Comparison of ENCODE assay signal across 27 cellular contexts in genomic region chr12:19148860-19149259, GRCh38. TPM values are rescaled to one million over a fixed set of nuclear protein-coding genes. Genes with fewer than 3 reads are reported as not detected.
DNase-seq lines count a peak whose midpoint lies in the region; ATAC-seq, FAIRE-seq and TF ChIP-seq lines count a peak whose summit lies in the region.
"Had no signal": no experiment of that assay in that cellular context is flagged by ENCODE, and none has a peak within 500 bp of the region (broad histone marks: within the 10 kb centered on the region; RNA-seq: fewer than 3 reads in every experiment).

No MANE protein-coding gene starts in this region.

- H3K27me3 ChIP-seq in heart right ventricle, result no peaks in the 10 kb centered on the region
- H3K27me3 ChIP-seq in small intestine (ENCODE audit: control insufficient read depth in 2 of 2, insufficient read depth in 2 of 2, low read length in 2 of 2), result no peaks in the 10 kb centered on the region
- H3K27me3 ChIP-seq: upper lobe of right lung had no signal

- peaks cover 0 to 18% (median 0%) of the 10 kb centered on the region in 9 donors for H3K36me3 ChIP-seq in heart right ventricle
- H3K36me3 ChIP-seq in small intestine (ENCODE audit: control insufficient read depth in 2 of 2, insufficient read depth in 2 of 2, low read length in 2 of 2), result peaks cover 0 to 3% of the 10 kb centered on the region in 2 donors
- H3K36me3 ChIP-seq: upper lobe of right lung had no signal

- no peaks in the 10 kb centered on the region for H3K9me3 ChIP-seq in heart right ventricle
- no peaks in the 10 kb centered on the region for H3K9me3 ChIP-seq in small intestine (ENCODE audit: control insufficient read depth, low read depth)
- H3K9me3 ChIP-seq: upper lobe of right lung had no signal

- ATAC-seq in heart right ventricle (no peak), left ventricle myocardium superior (no peak), GM19438 (IDR thresholded peaks at IDR 0.05; ENCODE audit: low read depth, unreplicated experiment) (peak; percentile 54), HG03159 (IDR thresholded peaks at IDR 0.05; ENCODE audit: unreplicated experiment) (peak; percentile 77)
- ATAC-seq: activated CD8-positive, alpha-beta T cell treated with anti-CD3 and anti-CD28 coated beads, Interleukin-2, amount 10 ng/mL, durations not matched to agents 7 days and 5 days; CD8-positive, alpha-beta T cell; Panc1; stimulated activated naive B cell treated with anti-CD40 and anti-IgM and Interleukin-4, amounts not matched to agents 10 μg/mL and 1 μg/mL and 100 μg/mL, for 72 hours; upper lobe of right lung had no signal

- no peak for DNase-seq in heart right ventricle
- DNase-seq in left ventricle myocardium superior, result no peak
- no peak for DNase-seq in NCI-H128 (lab: John Stamatoyannopoulos, UW; ENCODE audit: unreplicated experiment)
- DNase-seq in small intestine, result no peak
- DNase-seq in NCI-H146 (lab: John Stamatoyannopoulos, UW), result no peak
- DNase-seq in KG1 (lab: John Stamatoyannopoulos, UW), result no peak
- DNase-seq: activated CD4-positive, CD25-positive, alpha-beta regulatory T cell treated with anti-CD3 and anti-CD28 coated beads, Interleukin-2, amount 50 U/mL, for 72 hours; activated CD8-positive, alpha-beta T cell treated with anti-CD3 and anti-CD28 coated beads, Interleukin-2, amount 10 ng/mL, durations not matched to agents 7 days and 5 days; activated naive CD4-positive, alpha-beta T cell treated with anti-CD3 and anti-CD28 coated beads for 36 hours; CD8-positive, alpha-beta T cell; central memory CD4-positive, alpha-beta T cell; cortex of kidney; effector memory CD4-positive, alpha-beta T cell; NCI-H1417; NCI-H2029 treated with DMSO at 0.1 percent for 48 hours; NCI-H526; SIG-M5; stimulated activated naive B cell treated with anti-CD40 and anti-IgM and Interleukin-4, amounts not matched to agents 10 μg/mL and 1 μg/mL and 100 μg/mL, for 72 hours; substantia nigra; upper lobe of right lung had no signal

- intact Hi-C loops in heart right ventricle (cut with DNase I) (no loop called here), left ventricle myocardium superior (cut with micrococcal nuclease) (no loop called here)

- H3K4me1 ChIP-seq in heart right ventricle, result peaks cover 0 to 54% (median 17%) of the 10 kb centered on the region in 9 donors
- H3K4me1 ChIP-seq in small intestine (ENCODE audit: control insufficient read depth in 2 of 2, insufficient read depth in 1 of 2, low read depth in 1 of 2, low read length in 1 of 2), result no peaks in the 10 kb centered on the region
- H3K4me1 ChIP-seq: upper lobe of right lung had no signal

- FAIRE-seq in small intestine (lab: Jason Lieb, UNC), result no peak
- FAIRE-seq: A204.1, H54, HTR-8/SVneo had no signal

- H3K4me3 ChIP-seq in heart right ventricle (no peak overlapping the region), small intestine (ENCODE audit: low read depth in 1 of 2, low read length in 2 of 2) (no peak overlapping the region)
- H3K4me3 ChIP-seq: upper lobe of right lung had no signal

- no peak for TF ChIP-seq CTCF in heart right ventricle (IDR thresholded peaks at IDR 0.05)

- H3K27ac ChIP-seq in heart right ventricle (peak overlapping the region in 6 of 10 donors; percentile 25 to 87 (median 82)), small intestine (ENCODE audit: low read depth in 1 of 2, low read length in 1 of 2) (no peak overlapping the region)
- H3K27ac ChIP-seq: epithelial cell of prostate, upper lobe of right lung had no signal

RNA-seq across cellular contexts. Expression of gene PLEKHA5, which starts 19.3 kb away (rescaled TPM):
- total RNA-seq in heart right ventricle (10 to 100 TPM; 38.8 to 77.1 (median 65.7) TPM), left ventricle myocardium superior (62.5 TPM)
- polyA plus RNA-seq in heart right ventricle (10 to 100 TPM; 11.8 to 58.8 TPM), small intestine (10 to 100 TPM; 13.2 to 23.7 (median 15.4) TPM)

Comparison
In these comparisons a context has a peak if more than half of its experiments do, and no peak if none do; other contexts are left out.
1. ATAC-seq: peak in GM19438 (single experiment) and HG03159 (single experiment); none in heart right ventricle (0 of 8) and left ventricle myocardium superior (single experiment).
2. H3K27ac ChIP-seq: peak in heart right ventricle (6 of 10); none in small intestine (0 of 2).